25 cellular contexts compared by ENCODE assay signal in genomic region chr12:111846016-111846415, GRCh38. TPM values are rescaled to one million over a fixed set of nuclear protein-coding genes. Genes with fewer than 3 reads are reported as not detected.
A peak's percentile ranks its signal among the peaks of the same experiment; 100 is the strongest.
DNase-seq lines count a peak whose midpoint lies in the region; ATAC-seq, FAIRE-seq and TF ChIP-seq lines count a peak whose summit lies in the region.
"Had no signal": no experiment of that assay in that cellular context is flagged by ENCODE, and none has a peak within 500 bp of the region (broad histone marks: within the 10 kb centered on the region; RNA-seq: fewer than 3 reads in every experiment).

No MANE protein-coding gene starts in this region.

- H3K27ac ChIP-seq in AG04450 (ENCODE audit: low read depth, low read length) = peak overlapping the region; percentile 31
- H3K27ac ChIP-seq: body of pancreas, gastroesophageal sphincter, SJCRH30, thyroid gland had no signal

- FAIRE-seq in RCC 7860 (lab: Jason Lieb, UNC) = no peak
- FAIRE-seq: kidney had no signal

- ATAC-seq in GM21390 (IDR thresholded peaks at IDR 0.05; ENCODE audit: unreplicated experiment) = no peak
- ATAC-seq: body of pancreas; CD8-positive, alpha-beta T cell; gastroesophageal sphincter; WTC11 had no signal

- no peak for TF ChIP-seq CTCF in AG04450 (IDR thresholded peaks at IDR 0.05; ENCODE audit: low read depth, low read length)

- no peak overlapping the region for H3K4me3 ChIP-seq in AG04450 (ENCODE audit: low read depth, low read length)
- H3K4me3 ChIP-seq: body of pancreas, gastroesophageal sphincter, lung, SJCRH30, smooth muscle cell, thyroid gland had no signal

- peaks cover 5% of the 10 kb centered on the region for H3K9me3 ChIP-seq in AG04450 (ENCODE audit: control insufficient read depth, insufficient read depth, low read length)
- H3K9me3 ChIP-seq: body of pancreas, SJCRH30, thyroid gland had no signal

- H3K27me3 ChIP-seq in AG04450 (ENCODE audit: control insufficient read depth, insufficient read depth, low read length) = no peaks in the 10 kb centered on the region
- H3K27me3 ChIP-seq: body of pancreas, gastroesophageal sphincter, SJCRH30, thyroid gland had no signal

- POLR2A ChIA-PET in AG04450 (lab: Yijun Ruan, JAX) = no interaction called here

- CTCF ChIA-PET in AG04450 (lab: Charles Lee) = no interaction called here

- no peak for DNase-seq in AG04450 (ENCODE audit: low read depth, low spot score)
- DNase-seq in DMS79 (lab: John Stamatoyannopoulos, UW) = peak; percentile 59
- peak; percentile 19 for DNase-seq in NCI-H345 (lab: John Stamatoyannopoulos, UW)
- peak; percentile 80 for DNase-seq in dermis blood vessel endothelial cell
- DNase-seq in GOT3 (lab: John Stamatoyannopoulos, UW) = no peak
- no peak for DNase-seq in activated CD4-positive, CD25-positive, alpha-beta regulatory T cell treated with anti-CD3 and anti-CD28 coated beads, Interleukin-2, amount 50 U/mL, for 72 hours
- no peak for DNase-seq in RCC 7860 (ENCODE audit: low spot score)
- DNase-seq: activated CD4-positive, alpha-beta memory T cell treated with anti-CD3 and anti-CD28 coated beads, Interleukin-2, amount 10 ng/mL, durations not matched to agents 7 days and 5 days; activated T-cell treated with anti-CD3 and anti-CD28 coated beads, Interleukin-2, amount 50 U/mL, for 1 hour; body of pancreas; CD8-positive, alpha-beta T cell; cortex of kidney; Kasumi-1; kidney; NCI-H1436 treated with DMSO at 0.1 percent for 48 hours; nucleus accumbens; SJCRH30; stimulated activated CD4-positive, alpha-beta T cell treated with anti-CD3 and anti-CD28 coated beads, Interleukin-2, amount 100 ng/mL, for 48 hours; stimulated activated naive CD4-positive, alpha-beta T cell treated with Interleukin-2 at 50 U/mL for 16 hours; thyroid gland had no signal

RNA-seq across cellular contexts. Expression of gene MAPKAPK5, which starts 4.0 kb away (rescaled TPM):
- polyA plus RNA-seq in AG04450 (2011; rRNA removed) = 32.1 and 33.5 TPM in 2 replicates
- 27.0 and 36.3 TPM in 2 replicates for polyA minus RNA-seq in AG04450 (2011; rRNA and poly(A)+ RNA removed)
- 31.1 and 37.6 TPM in 2 replicates for total RNA-seq in dermis blood vessel endothelial cell

Comparison
In these comparisons a context has a peak if more than half of its experiments do, and no peak if none do; other contexts are left out.
1. DNase-seq: peak in DMS79 (single experiment), NCI-H345 (single experiment) and dermis blood vessel endothelial cell (single experiment); none in AG04450 (single experiment), GOT3 (single experiment), activated CD4-positive, CD25-positive, alpha-beta regulatory T cell treated with anti-CD3 and anti-CD28 coated beads, Interleukin-2, amount 50 U/mL, for 72 hours (single experiment) and RCC 7860 (single experiment).